Comparison of ENCODE assay signal across 8 cellular contexts in the genomic region with DNA sequence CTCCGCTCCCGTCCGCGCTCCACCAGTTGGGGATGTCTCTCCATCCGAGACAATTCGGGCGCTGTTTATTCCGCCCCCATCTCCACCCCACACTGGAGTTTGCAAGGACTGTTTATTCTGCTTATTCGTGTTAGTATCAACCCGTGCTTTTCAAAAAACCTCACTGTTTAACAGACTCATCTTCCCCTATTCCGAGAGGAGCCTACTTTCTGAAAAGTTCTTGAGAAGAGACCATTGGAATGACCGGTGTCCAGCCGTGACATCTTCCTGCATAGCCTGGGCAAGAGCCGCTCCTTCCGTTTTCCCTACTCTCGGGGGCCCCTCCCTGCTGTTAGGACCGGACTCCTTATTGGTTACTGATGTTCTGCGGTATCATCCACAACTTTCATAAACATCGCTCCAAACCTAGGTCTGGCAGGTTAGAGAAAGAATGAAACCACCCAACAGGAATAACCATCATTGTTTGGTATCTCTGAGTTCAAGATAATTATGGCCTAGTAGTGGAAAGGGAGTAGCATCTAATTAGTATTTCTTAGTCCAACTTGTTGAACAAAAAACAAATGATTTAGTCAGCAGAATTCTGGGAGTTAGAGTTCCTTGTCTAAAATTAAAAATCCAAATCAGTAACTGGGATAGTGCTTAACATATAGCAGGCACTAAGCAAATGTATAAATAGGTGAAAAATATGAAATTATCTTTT. TPM values are rescaled to one million over a fixed set of nuclear protein-coding genes. Genes with fewer than 3 reads are reported as not detected.
A peak's percentile ranks its signal among the peaks of the same experiment; 100 is the strongest.
DNase-seq lines count a peak whose midpoint lies in the region; ATAC-seq, FAIRE-seq and TF ChIP-seq lines count a peak whose summit lies in the region.

No MANE protein-coding gene starts in this region.

- TF ChIP-seq RAD21 in SK-N-SH (IDR thresholded peaks at IDR 0.05; ENCODE audit: low read length), result no peak

- 2% methylated on average over 19 of the region's 19 CpGs for WGBS in SK-N-SH (ENCODE audit: low lambda C conversion rate)

- H3K4me2 ChIP-seq in MM.1S (ENCODE audit: low read depth, low read length) (peak overlapping the region; percentile 68), SK-N-SH (peak overlapping the region; percentile 88)

- H3K4me1 ChIP-seq in MM.1S (ENCODE audit: low read length) (no peaks in the 10 kb centered on the region), SK-N-SH (ENCODE audit: control insufficient read depth in 1 of 2, insufficient read depth in 2 of 2, low read depth in 1 of 2, low read length in 1 of 2) (peaks cover 4 to 5% of the 10 kb centered on the region in 2 experiments; a peak in 3 of 4 replicates), right atrium auricular region (peaks cover 0 to 18% of the 10 kb centered on the region in 2 donors)

- H3K79me2 ChIP-seq in MM.1S (ENCODE audit: low read length) (peaks cover 21% of the 10 kb centered on the region), SK-N-SH (ENCODE audit: insufficient read depth) (peaks cover 44% of the 10 kb centered on the region)

- H3F3A ChIP-seq in MM.1S (ENCODE audit: insufficient read depth, low read length) (0 out of 2 replicates have a peak, but pooled peaks cover 6% of the 10 kb centered on the region), SK-N-SH (replicated peaks; ENCODE audit: insufficient read depth) (peaks cover 5% of the 10 kb centered on the region)

- peak; percentile 46 for TF ChIP-seq POLR2A in H54 (IDR thresholded peaks at IDR 0.05; ENCODE audit: low read depth, low read length)

- peak overlapping the region; percentile 79 for H3K4me3 ChIP-seq in MM.1S (ENCODE audit: low read length)
- H3K4me3 ChIP-seq in SK-N-SH (ENCODE audit: low read depth in 2 of 2, low read length in 1 of 2), result peak overlapping the region; percentile 88 to 97
- H3K4me3 ChIP-seq in right atrium auricular region, result peak overlapping the region; percentile 94 to 97

- H3K9me3 ChIP-seq in MM.1S (replicated peaks; ENCODE audit: insufficient read depth, low read length), result no peaks in the 10 kb centered on the region
- no peaks in the 10 kb centered on the region for H3K9me3 ChIP-seq in SK-N-SH
- H3K9me3 ChIP-seq in right atrium auricular region, result no peaks in the 10 kb centered on the region

- ATAC-seq in GM18520 (IDR thresholded peaks at IDR 0.05; ENCODE audit: unreplicated experiment), result no peak

- CTCF ChIA-PET in SK-N-SH (lab: Yijun Ruan, JAX), result interaction anchor here (0.7 to 3.0 kb wide), 5 partner anchors 12 to 291 kb away, joined by 3 to 23 read pairs (median 3); no protein-coding TSS in a partner anchor

- POLR2A ChIA-PET in SK-N-SH (lab: Yijun Ruan, JAX), result interaction anchor here (1.0 kb wide), 1 partner anchor 129 kb away, joined by 3 read pairs; a partner anchor contains a TSS

- no peak for TF ChIP-seq CTCF in MM.1S (IDR thresholded peaks at IDR 0.05; ENCODE audit: low read length)
- TF ChIP-seq CTCF in SK-N-SH (IDR thresholded peaks at IDR 0.05), result no peak
- TF ChIP-seq CTCF in right atrium auricular region (IDR thresholded peaks at IDR 0.05), result no peak

- H3K9me2 ChIP-seq in MM.1S (replicated peaks; ENCODE audit: insufficient read depth, low read length), result no peaks in the 10 kb centered on the region
- H3K9me2 ChIP-seq in SK-N-SH, result no peaks in the 10 kb centered on the region

- H4K20me1 ChIP-seq in MM.1S (ENCODE audit: insufficient read depth, low read length), result no peaks in the 10 kb centered on the region
- peaks cover 14% of the 10 kb centered on the region for H4K20me1 ChIP-seq in SK-N-SH (ENCODE audit: insufficient read depth)

- intact Hi-C loops in posterior cingulate gyrus (cut with DNase I), result loop anchor here (2.0 to 5.0 kb wide), 4 partner anchors 54 to 152 kb away; a partner anchor contains a TSS

- H3K36me3 ChIP-seq in MM.1S (replicated peaks; ENCODE audit: insufficient read depth, low read length) (no peaks in the 10 kb centered on the region), SK-N-SH (replicated peaks in 1 of 2; ENCODE audit: control insufficient read depth in 1 of 2, insufficient read depth in 2 of 2, low read length in 1 of 2) (peaks cover 5 to 21% of the 10 kb centered on the region in 2 experiments), right atrium auricular region (no peaks in the 10 kb centered on the region)

- peak overlapping the region; percentile 33 for H2AFZ ChIP-seq in MM.1S (ENCODE audit: low read length)
- peak overlapping the region; percentile 80 for H2AFZ ChIP-seq in SK-N-SH (ENCODE audit: low read depth)

- DNase-seq in EL, result peak; percentile 89
- peak; percentile 73 for DNase-seq in H54 (ENCODE audit: insufficient read length, low spot score)
- DNase-seq in MM.1S, result peak; percentile 12
- peak; percentile 80 for DNase-seq in SK-N-SH
- peak; percentile 89 for DNase-seq in astrocyte of the hippocampus (ENCODE audit: low read depth, low spot score)
- DNase-seq in right atrium auricular region (ENCODE audit: low spot score), result peak; percentile 91
- peak; percentile 38 to 95 (median 70) for DNase-seq in posterior cingulate gyrus

- H3K27me3 ChIP-seq in MM.1S (replicated peaks; ENCODE audit: insufficient read depth, low read length), result no peaks in the 10 kb centered on the region
- H3K27me3 ChIP-seq in SK-N-SH (ENCODE audit: insufficient read depth), result no peaks in the 10 kb centered on the region
- no peaks in the 10 kb centered on the region for H3K27me3 ChIP-seq in right atrium auricular region

- H3K27ac ChIP-seq in MM.1S (ENCODE audit: low read length) (peak overlapping the region; percentile 84), SK-N-SH (ENCODE audit: low read depth in 2 of 2, low read length in 1 of 2) (peak overlapping the region; percentile 90 to 97), right atrium auricular region (peak overlapping the region; percentile 99)

- H3K9ac ChIP-seq in MM.1S (ENCODE audit: low read length) (peak overlapping the region; percentile 79), SK-N-SH (peak overlapping the region; percentile 95)

- TF ChIP-seq EP300 in SK-N-SH (IDR thresholded peaks at IDR 0.05; ENCODE audit: borderline replicate concordance in 1 of 2, low read depth in 1 of 2, low read length in 1 of 2), result no peak

- peak; percentile 96 for FAIRE-seq in H54 (lab: Jason Lieb, UNC)

TF ChIP-seq in SK-N-SH, 30 proteins besides CTCF, POLR2A, EP300 and RAD21:
- TF ChIP-seq POLR2AphosphoS5 (IDR thresholded peaks at IDR 0.05; ENCODE audit: low read depth, low read length) (peak; percentile 96), GABPA (IDR thresholded peaks at IDR 0.05; ENCODE audit: low read depth) (peak; percentile 64), YY1 (IDR thresholded peaks at IDR 0.05; ENCODE audit: low read depth) (no peak), RXRA (IDR thresholded peaks at IDR 0.05; ENCODE audit: borderline replicate concordance, low read depth) (no peak), CHD2 (IDR thresholded peaks at IDR 0.05; ENCODE audit: low read length, partially characterized antibody) (peak; percentile 14), ELF1 (IDR thresholded peaks at IDR 0.05) (0 out of 2 replicates have a peak, but pooled peaks have one; percentile 46), RCOR1 (IDR thresholded peaks at IDR 0.05; ENCODE audit: low read length) (0 out of 2 replicates have a peak, but pooled peaks have one; percentile 22), NRF1 (IDR thresholded peaks at IDR 0.05; ENCODE audit: low read depth, low read length) (no peak), FOXM1 (IDR thresholded peaks at IDR 0.05; ENCODE audit: low read depth) (no peak), SIN3A (IDR thresholded peaks at IDR 0.05; ENCODE audit: borderline replicate concordance, low read depth, low read length) (no peak), TAF1 (IDR thresholded peaks at IDR 0.05; ENCODE audit: borderline replicate concordance, low read depth, low read length) (peak; percentile 61; the same call in 1 of the 2 replicates)

RNA-seq across cellular contexts. Expression of a gene that starts 0.8 kb away (rescaled TPM):
- 12.6 and 16.8 TPM in 2 replicates for polyA plus RNA-seq in SK-N-SH (2012; rRNA removed)
- 21.6 and 29.9 TPM in 2 replicates for polyA plus RNA-seq in SK-N-SH (2012; cell fraction: cytosol; rRNA removed)
- polyA plus RNA-seq in SK-N-SH (2012; cell fraction: nucleus; rRNA removed), result 5.3 and 14.9 TPM in 2 replicates
- total RNA-seq in right atrium auricular region, result 10 to 100 TPM; 26.4 to 27.7 TPM

RNA-seq across cellular contexts. Expression of a gene that starts 34.6 kb away (rescaled TPM):
- polyA plus RNA-seq in SK-N-SH (2012; rRNA removed), result 0.02 TPM in 1 of 2 replicates, not detected in the other
- not detected in 2 replicates for polyA plus RNA-seq in SK-N-SH (2012; cell fraction: cytosol; rRNA removed)
- 0.07 TPM in 1 of 2 replicates, not detected in the other for polyA plus RNA-seq in SK-N-SH (2012; cell fraction: nucleus; rRNA removed)
- total RNA-seq in right atrium auricular region, result not detected

RNA-seq across cellular contexts. Expression of a gene that starts 55.2 kb away (rescaled TPM):
- 17.5 and 22.3 TPM in 2 replicates for polyA plus RNA-seq in SK-N-SH (2012; rRNA removed)
- 11.5 and 14.1 TPM in 2 replicates for polyA plus RNA-seq in SK-N-SH (2012; cell fraction: cytosol; rRNA removed)
- 45.9 and 68.6 TPM in 2 replicates for polyA plus RNA-seq in SK-N-SH (2012; cell fraction: nucleus; rRNA removed)
- 10 to 100 TPM; 10.7 to 11.1 TPM for total RNA-seq in right atrium auricular region

Comparison
In these comparisons a context has a peak if more than half of its experiments do, and no peak if none do; other contexts are left out.
1. DNase-seq: peak in every context shown above with its lines; median percentile 91 in right atrium auricular region; 89 in EL; 89 in astrocyte of the hippocampus; 80 in SK-N-SH; 73 in H54; 70 in posterior cingulate gyrus; 12 in MM.1S.